8 cellular contexts compared by ENCODE assay signal in the genomic region with DNA sequence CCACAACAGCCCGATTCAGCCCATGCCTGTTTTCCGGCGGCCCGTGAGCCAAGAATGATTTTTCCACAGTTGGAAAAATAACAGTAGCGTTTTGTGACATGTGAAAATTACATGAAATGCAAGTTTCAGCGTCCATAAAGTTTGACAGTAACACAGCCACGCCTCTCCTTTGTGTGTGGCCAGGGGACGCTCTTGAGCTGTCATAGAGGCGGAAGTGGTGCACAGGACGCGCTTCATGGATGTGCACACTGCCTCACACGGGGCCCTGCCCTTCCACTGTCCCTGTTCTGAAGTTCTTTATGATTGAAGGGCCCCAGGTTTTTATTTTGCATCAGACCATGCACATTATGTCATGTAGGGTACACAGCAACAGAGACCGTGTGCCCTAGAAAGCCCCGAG. TPM values are rescaled to one million over a fixed set of nuclear protein-coding genes. Genes with fewer than 3 reads are reported as not detected.
A peak's percentile ranks its signal among the peaks of the same experiment; 100 is the strongest.
DNase-seq lines count a peak whose midpoint lies in the region; ATAC-seq and TF ChIP-seq lines count a peak whose summit lies in the region.
"Had no signal": no experiment of that assay in that cellular context is flagged by ENCODE, and none has a peak within 500 bp of the region (broad histone marks: within the 10 kb centered on the region; RNA-seq: fewer than 3 reads in every experiment).

No MANE protein-coding gene starts in this region.

- no peaks in the 10 kb centered on the region for H3K9me3 ChIP-seq in Karpas-422 (ENCODE audit: low read length)

- no peaks in the 10 kb centered on the region for H4K20me1 ChIP-seq in Karpas-422 (ENCODE audit: insufficient read depth, low read depth, low read length)

- DNase-seq in Karpas-422 (peak; percentile 88), natural killer cell (peak; percentile 37), posterior cingulate gyrus (no peak)
- DNase-seq in activated CD8-positive, alpha-beta T cell treated with anti-CD3 and anti-CD28 coated beads for 36 hours = peak; percentile 64
- DNase-seq: NCI-H1930 had no signal

- intact Hi-C loops in activated CD8-positive, alpha-beta T cell treated with anti-CD3 and anti-CD28 coated beads for 36 hours (cut with micrococcal nuclease) = no loop called here
- intact Hi-C loops in natural killer cell (cut with micrococcal nuclease) = no loop called here
- intact Hi-C loops in posterior cingulate gyrus (cut with DNase I) = no loop called here

- H3K9me3 Mint-ChIP-seq in activated CD8-positive, alpha-beta T cell treated with anti-CD3 and anti-CD28 coated beads for 36 hours = no peaks in the 10 kb centered on the region
- H3K9me3 Mint-ChIP-seq in natural killer cell = no peaks in the 10 kb centered on the region

- no peak overlapping the region for H3K4me3 ChIP-seq in Karpas-422 (ENCODE audit: low read length)

- TF ChIP-seq CTCF in GM12872 (IDR thresholded peaks at IDR 0.05; ENCODE audit: insufficient read depth, low read depth, low read length) = peak; percentile 76
- TF ChIP-seq CTCF in activated CD8-positive, alpha-beta T cell treated with anti-CD3 and anti-CD28 coated beads for 36 hours (IDR thresholded peaks at IDR 0.05) = peak; percentile 16
- TF ChIP-seq CTCF in natural killer cell (IDR thresholded peaks at IDR 0.05) = peak; percentile 42

- H3K36me3 Mint-ChIP-seq in activated CD8-positive, alpha-beta T cell treated with anti-CD3 and anti-CD28 coated beads for 36 hours (ENCODE audit: low read depth) = peaks cover 1% of the 10 kb centered on the region
- no peaks in the 10 kb centered on the region for H3K36me3 Mint-ChIP-seq in natural killer cell

- POLR2A ChIA-PET in activated CD8-positive, alpha-beta T cell treated with anti-CD3 and anti-CD28 coated beads for 36 hours (lab: Charles Lee) = interaction anchor here (0.8 kb wide), 1 partner anchor 14 kb away, joined by 3 read pairs; no protein-coding TSS in a partner anchor

- no peaks in the 10 kb centered on the region for H3K27me3 Mint-ChIP-seq in activated CD8-positive, alpha-beta T cell treated with anti-CD3 and anti-CD28 coated beads for 36 hours
- no peaks in the 10 kb centered on the region for H3K27me3 Mint-ChIP-seq in natural killer cell (ENCODE audit: low read depth in 2 of 2)

- no peak overlapping the region for H3K4me2 ChIP-seq in Karpas-422 (ENCODE audit: low read depth, low read length, poor library complexity, severe bottlenecking)

- H3K9ac ChIP-seq in Karpas-422 (ENCODE audit: low read length) = no peak overlapping the region

- H3K4me1 Mint-ChIP-seq in activated CD8-positive, alpha-beta T cell treated with anti-CD3 and anti-CD28 coated beads for 36 hours (ENCODE audit: low read depth) = peaks cover 2% of the 10 kb centered on the region
- H3K4me1 Mint-ChIP-seq in natural killer cell = peaks cover 9 to 10% of the 10 kb centered on the region in 2 donors

- H3K4me3 Mint-ChIP-seq in activated CD8-positive, alpha-beta T cell treated with anti-CD3 and anti-CD28 coated beads for 36 hours = no peak overlapping the region
- H3K4me3 Mint-ChIP-seq in natural killer cell = no peak overlapping the region

- H2AFZ ChIP-seq in Karpas-422 (ENCODE audit: low read length) = no peak overlapping the region; the same call in 1 of the 2 replicates

- H3K27ac Mint-ChIP-seq in activated CD8-positive, alpha-beta T cell treated with anti-CD3 and anti-CD28 coated beads for 36 hours = no peak overlapping the region
- no peak overlapping the region for H3K27ac Mint-ChIP-seq in natural killer cell

- H3K27me3 ChIP-seq in Karpas-422 (ENCODE audit: low read length) = no peaks in the 10 kb centered on the region

- peaks cover 3% of the 10 kb centered on the region; the same call in 1 of the 2 replicates for H3K79me2 ChIP-seq in Karpas-422 (ENCODE audit: low read length)

- peaks cover 5% of the 10 kb centered on the region for H3K4me1 ChIP-seq in Karpas-422 (ENCODE audit: low read length)

- CTCF ChIA-PET in activated CD8-positive, alpha-beta T cell treated with anti-CD3 and anti-CD28 coated beads for 36 hours (lab: Charles Lee) = interaction anchor here (0.7 to 1.6 kb wide), 2 partner anchors 11 to 51 kb away, joined by 3 to 4 read pairs; no protein-coding TSS in a partner anchor

- no peaks in the 10 kb centered on the region for H3K36me3 ChIP-seq in Karpas-422 (ENCODE audit: insufficient read depth, low read length)

- peak; percentile 95 for ATAC-seq in activated CD8-positive, alpha-beta T cell treated with anti-CD3 and anti-CD28 coated beads for 36 hours
- peak; percentile 83 to 100 (median 99) for ATAC-seq in natural killer cell
- ATAC-seq in GM21528 (IDR thresholded peaks at IDR 0.05; ENCODE audit: low FRiP score, unreplicated experiment) = no peak
- ATAC-seq in HG02973 (IDR thresholded peaks at IDR 0.05; ENCODE audit: unreplicated experiment) = no peak

- no peak overlapping the region for H3K27ac ChIP-seq in Karpas-422 (ENCODE audit: low read length)

- H3K9me2 ChIP-seq in Karpas-422 (replicated peaks; ENCODE audit: insufficient read depth, low read length) = no peaks in the 10 kb centered on the region

RNA-seq across cellular contexts. Expression of a gene that starts 12.4 kb away (rescaled TPM):
- 48.7 and 50.0 TPM in 2 replicates for total RNA-seq in Karpas-422 (2014; rRNA removed; shearing (Covaris generic); ENCODE audit: low replicate concordance)
- total RNA-seq in activated CD8-positive, alpha-beta T cell treated with anti-CD3 and anti-CD28 coated beads for 36 hours = 100 to 1,000 TPM; 161 to 164 TPM
- 10 to 100 TPM; 36.9 to 43.9 (median 43.8) TPM for total RNA-seq in natural killer cell

RNA-seq across cellular contexts. Expression of a gene that starts 34.8 kb away (rescaled TPM):
- not detected in 2 replicates for total RNA-seq in Karpas-422 (2014; rRNA removed; shearing (Covaris generic); ENCODE audit: low replicate concordance)
- under 1 TPM in 1 of 2 experiments, not detected in 1; 0.29 TPM for total RNA-seq in activated CD8-positive, alpha-beta T cell treated with anti-CD3 and anti-CD28 coated beads for 36 hours
- total RNA-seq in natural killer cell = under 1 TPM in 1 of 3 donors, not detected in 2; 0.28 TPM

Comparison
In these comparisons a context has a peak if more than half of its experiments do, and no peak if none do; other contexts are left out.
1. CTCF ChIP-seq: peak in every context shown above with its lines; median percentile 76 in GM12872; 42 in natural killer cell; 16 in activated CD8-positive, alpha-beta T cell treated with anti-CD3 and anti-CD28 coated beads for 36 hours.
2. DNase-seq: peak in Karpas-422 (single experiment), activated CD8-positive, alpha-beta T cell treated with anti-CD3 and anti-CD28 coated beads for 36 hours (single experiment) and natural killer cell (single experiment); none in posterior cingulate gyrus (0 of 10).
3. ATAC-seq: peak in activated CD8-positive, alpha-beta T cell treated with anti-CD3 and anti-CD28 coated beads for 36 hours (single experiment) and natural killer cell (3 of 3); none in GM21528 (single experiment) and HG02973 (single experiment).